ENCODE assay signal across 1 cellular context in genomic region chr14:56274556-56274955, GRCh38.
TF ChIP-seq lines count a peak whose summit lies in the region.

No MANE protein-coding gene starts in this region.

TF ChIP-seq in IMR-90, 13 proteins besides CTCF, POLR2A, EP300 and RAD21 (continued from another document):
- no peak for TF ChIP-seq ELK1 (IDR thresholded peaks at IDR 0.05; ENCODE audit: borderline replicate concordance, low read depth, low read length)
- TF ChIP-seq CHD1 (IDR thresholded peaks at IDR 0.05; ENCODE audit: low read depth, low read length) = no peak
